In the genomic region with DNA sequence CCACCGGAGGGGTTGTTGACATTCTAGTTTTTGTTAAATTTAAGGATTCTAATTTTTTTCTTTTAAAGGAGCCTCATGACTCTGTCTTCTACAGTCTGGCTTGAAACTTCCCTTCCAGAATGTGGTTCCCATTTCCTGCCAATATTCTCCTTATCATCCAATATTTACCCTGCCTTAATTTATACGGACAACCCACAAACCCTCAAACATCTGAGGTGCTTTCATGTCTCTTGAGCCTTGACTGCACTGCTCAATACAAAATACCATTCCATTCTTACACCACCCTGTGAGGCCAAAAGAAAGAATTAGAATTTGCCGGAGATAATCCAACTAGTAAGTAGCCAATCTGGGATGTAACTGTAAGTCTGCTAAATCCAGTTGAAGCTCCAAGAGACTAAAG, we compare ENCODE assay signal across 25 cellular contexts.
DNase-seq lines count a peak whose midpoint lies in the region; ATAC-seq, FAIRE-seq and TF ChIP-seq lines count a peak whose summit lies in the region.
"Had no signal": no experiment of that assay in that cellular context is flagged by ENCODE, and none has a peak within 500 bp of the region (broad histone marks: within the 10 kb centered on the region; RNA-seq: fewer than 3 reads in every experiment).

No MANE protein-coding gene starts in this region.

- in situ Hi-C loops in astrocyte of the spinal cord (cut with HindIII; ENCODE audit: low sequenced_read_pairs): no loop called here

- peaks cover 10% of the 10 kb centered on the region for H3K4me1 Mint-ChIP-seq in astrocyte (ENCODE audit: low read depth, unreplicated experiment)
- H3K4me1 Mint-ChIP-seq: CD14-positive monocyte; CD8-positive, alpha-beta memory T cell had no signal

- 70% methylated on average over 3 of the region's 3 CpGs for WGBS in smooth muscle cell (ENCODE audit: low lambda C conversion rate)

- H3F3A ChIP-seq in smooth muscle cell (ENCODE audit: low read depth): peaks cover 1% of the 10 kb centered on the region

- no peaks in the 10 kb centered on the region for H3K9me3 ChIP-seq in astrocyte (ENCODE audit: insufficient read depth, low read depth, low read length)
- no peaks in the 10 kb centered on the region for H3K9me3 ChIP-seq in smooth muscle cell (replicated peaks; ENCODE audit: low read depth)
- H3K9me3 ChIP-seq: A549; BE2C; BLaER1 treated with 17β-estradiol and CSF1 and Interleukin-3, amounts not matched to agents 10 nM and 100 nM; HAP-1 had no signal

- H3K9ac ChIP-seq in astrocyte (ENCODE audit: low read length) (no peak overlapping the region), smooth muscle cell (ENCODE audit: low read depth) (no peak overlapping the region)
- H3K9ac ChIP-seq: BLaER1 treated with 17β-estradiol and CSF1 and Interleukin-3, amounts not matched to agents 10 nM and 100 nM had no signal

- H3K4me1 ChIP-seq in astrocyte (ENCODE audit: insufficient read depth, low read length): peaks cover 15% of the 10 kb centered on the region
- H3K4me1 ChIP-seq in smooth muscle cell (ENCODE audit: low read depth): peaks cover under 1% of the 10 kb centered on the region
- H3K4me1 ChIP-seq: A549; BE2C; BLaER1 treated with 17β-estradiol and CSF1 and Interleukin-3, amounts not matched to agents 10 nM and 100 nM; HAP-1 had no signal

- H2AFZ ChIP-seq in astrocyte (ENCODE audit: low read depth, low read length) (no peak overlapping the region), smooth muscle cell (ENCODE audit: low read depth) (no peak overlapping the region)

- H3K27me3 ChIP-seq in astrocyte (ENCODE audit: insufficient read depth, low read length) (no peaks in the 10 kb centered on the region), smooth muscle cell (ENCODE audit: low read depth) (no peaks in the 10 kb centered on the region)
- H3K27me3 ChIP-seq: BE2C; BLaER1 treated with 17β-estradiol and CSF1 and Interleukin-3, amounts not matched to agents 10 nM and 100 nM had no signal

- no peak for ATAC-seq in HG03045 (IDR thresholded peaks at IDR 0.05; ENCODE audit: unreplicated experiment)
- ATAC-seq: A549 had no signal

- H3K4me2 ChIP-seq in astrocyte (ENCODE audit: low read length) (no peak overlapping the region), smooth muscle cell (no peak overlapping the region)
- H3K4me2 ChIP-seq: A549; BLaER1 treated with 17β-estradiol and CSF1 and Interleukin-3, amounts not matched to agents 10 nM and 100 nM had no signal

- H4K20me1 ChIP-seq in astrocyte (ENCODE audit: insufficient read depth, low read length) (peaks cover 42% of the 10 kb centered on the region), smooth muscle cell (ENCODE audit: low read depth) (no peaks in the 10 kb centered on the region)
- H4K20me1 ChIP-seq: BLaER1 treated with 17β-estradiol and CSF1 and Interleukin-3, amounts not matched to agents 10 nM and 100 nM had no signal

- no peaks in the 10 kb centered on the region for H3K36me3 ChIP-seq in astrocyte (ENCODE audit: insufficient read depth, low read length)
- H3K36me3 ChIP-seq in smooth muscle cell (ENCODE audit: low read depth): no peaks in the 10 kb centered on the region
- H3K36me3 ChIP-seq: BE2C; BLaER1 treated with 17β-estradiol and CSF1 and Interleukin-3, amounts not matched to agents 10 nM and 100 nM; HAP-1 had no signal

- H3K79me2 ChIP-seq in astrocyte (ENCODE audit: insufficient read depth, low read length): peaks cover 12% of the 10 kb centered on the region
- no peaks in the 10 kb centered on the region for H3K79me2 ChIP-seq in smooth muscle cell (ENCODE audit: low read depth)

- H3K36me3 Mint-ChIP-seq in astrocyte (ENCODE audit: low read depth, unreplicated experiment): no peaks in the 10 kb centered on the region
- H3K36me3 Mint-ChIP-seq: CD14-positive monocyte; CD8-positive, alpha-beta memory T cell had no signal

- H3K27ac ChIP-seq in astrocyte (ENCODE audit: low read depth, low read length) (no peak overlapping the region), smooth muscle cell (ENCODE audit: low read depth) (no peak overlapping the region)
- H3K27ac ChIP-seq: A549; BLaER1 treated with 17β-estradiol and CSF1 and Interleukin-3, amounts not matched to agents 10 nM and 100 nM had no signal

- H3K27me3 Mint-ChIP-seq in astrocyte (ENCODE audit: low read depth, unreplicated experiment): peaks cover 3% of the 10 kb centered on the region
- H3K27me3 Mint-ChIP-seq: CD8-positive, alpha-beta memory T cell had no signal

- FAIRE-seq in astrocyte (lab: Jason Lieb, UNC): no peak
- FAIRE-seq: A549, G401.6, GM12892, H54 had no signal

- H3K9me3 Mint-ChIP-seq in astrocyte (ENCODE audit: unreplicated experiment): no peaks in the 10 kb centered on the region
- H3K9me3 Mint-ChIP-seq: CD4-positive, alpha-beta T cell; HFFc6 had no signal

- H3K4me3 Mint-ChIP-seq in astrocyte (ENCODE audit: unreplicated experiment): no peak overlapping the region
- H3K4me3 Mint-ChIP-seq: CD14-positive monocyte; CD4-positive, alpha-beta T cell; CD8-positive, alpha-beta memory T cell; HFFc6 had no signal

- TF ChIP-seq CTCF in astrocyte (IDR thresholded peaks at IDR 0.05; ENCODE audit: insufficient read depth, low read depth, low read length) (no peak), astrocyte of the spinal cord (IDR thresholded peaks at IDR 0.05; ENCODE audit: low read depth, low read length) (no peak), smooth muscle cell (IDR thresholded peaks at IDR 0.05; ENCODE audit: borderline replicate concordance, insufficient read depth, poor library complexity, severe bottlenecking) (no peak)

- DNase-seq in NCI-H82 (lab: John Stamatoyannopoulos, UW) (peak; percentile 87), astrocyte (ENCODE audit: low read depth) (peak; percentile 84), astrocyte of the spinal cord (ENCODE audit: low read depth, low spot score) (peak; percentile 40), smooth muscle cell (lab: John Stamatoyannopoulos, UW; ENCODE audit: unreplicated experiment) (no peak), COLO668 (lab: John Stamatoyannopoulos, UW; ENCODE audit: unreplicated experiment) (no peak), NCI-H226 (no peak)
- DNase-seq: 8988T; ACHN; AML-193; BE2C; CD4-positive, alpha-beta T cell; CD8-positive, alpha-beta memory T cell; COR-L47; DMS153; DND-41; GOT3; HFFc6 had no signal

- no peak overlapping the region for H3K4me3 ChIP-seq in astrocyte (ENCODE audit: insufficient read depth, low read depth, low read length)
- no peak overlapping the region for H3K4me3 ChIP-seq in astrocyte of the spinal cord (ENCODE audit: low read depth, low read length)
- no peak overlapping the region for H3K4me3 ChIP-seq in smooth muscle cell
- H3K4me3 ChIP-seq: A549; BLaER1 treated with 17β-estradiol and CSF1 and Interleukin-3, amounts not matched to agents 10 nM and 100 nM; HAP-1 had no signal

- no peak overlapping the region for H3K27ac Mint-ChIP-seq in astrocyte (ENCODE audit: unreplicated experiment)
- H3K27ac Mint-ChIP-seq: CD14-positive monocyte; CD4-positive, alpha-beta T cell; CD8-positive, alpha-beta memory T cell; HFFc6 had no signal

Comparison
In these comparisons a context has a peak if more than half of its experiments do, and no peak if none do; other contexts are left out.
1. DNase-seq: peak in NCI-H82 (single experiment), astrocyte (single experiment) and astrocyte of the spinal cord (single experiment); none in smooth muscle cell (single experiment), COLO668 (single experiment) and NCI-H226 (single experiment).